Comparison of ENCODE assay signal across 8 cellular contexts in genomic region chr5:150904479-150905311, GRCh38. TPM values are rescaled to one million over a fixed set of nuclear protein-coding genes. Genes with fewer than 3 reads are reported as not detected.
DNase-seq lines count a peak whose midpoint lies in the region; ATAC-seq, FAIRE-seq and TF ChIP-seq lines count a peak whose summit lies in the region.

ZNF300 (minus strand) TSS chr5:150904980; CDS start chr5:150903155, 1,825 bp downstream.

- peaks cover 16% of the 10 kb centered on the region for H3K36me3 ChIP-seq in astrocyte (ENCODE audit: insufficient read depth, low read length)
- no peaks in the 10 kb centered on the region for H3K36me3 ChIP-seq in parathyroid adenoma (ENCODE audit: control insufficient read depth, insufficient read depth, low read length)
- H3K36me3 ChIP-seq in tibial artery: peaks cover 27 to 37% (median 32%) of the 10 kb centered on the region in 3 donors

- peak within 1 kb of the TSS; percentile 84 for H3K4me2 ChIP-seq in astrocyte (ENCODE audit: low read length)
- peak within 1 kb of the TSS; percentile 85 for H3K4me2 ChIP-seq in parathyroid adenoma (ENCODE audit: low read length)

- peaks cover 4% of the 10 kb centered on the region for H3K79me2 ChIP-seq in astrocyte (ENCODE audit: insufficient read depth, low read length)
- no peaks in the 10 kb centered on the region for H3K79me2 ChIP-seq in parathyroid adenoma

- TF ChIP-seq CTCF in astrocyte (IDR thresholded peaks at IDR 0.05; ENCODE audit: insufficient read depth, low read depth, low read length): no peak
- no peak for TF ChIP-seq CTCF in parathyroid adenoma (IDR thresholded peaks at IDR 0.05)
- no peak for TF ChIP-seq CTCF in tibial artery (IDR thresholded peaks at IDR 0.05)

- peaks cover 28% of the 10 kb centered on the region for H3K9me3 ChIP-seq in astrocyte (ENCODE audit: insufficient read depth, low read depth, low read length)
- H3K9me3 ChIP-seq in parathyroid adenoma (ENCODE audit: control insufficient read depth, low read length): peaks cover 10% of the 10 kb centered on the region
- H3K9me3 ChIP-seq in tibial artery: peaks cover 0 to 54% (median 6%) of the 10 kb centered on the region in 3 donors

- peak within 1 kb of the TSS; percentile 98 for H3K4me3 Mint-ChIP-seq in astrocyte (ENCODE audit: unreplicated experiment)

- peak; percentile 100 for ATAC-seq in SK-N-SH treated with all-trans-retinoic acid at 6 μM for 48 hours
- peak; percentile 100 for ATAC-seq in left ventricle myocardium superior
- ATAC-seq in GM18505 (IDR thresholded peaks at IDR 0.05; ENCODE audit: unreplicated experiment): no peak

- intact Hi-C loops in left ventricle myocardium superior (cut with micrococcal nuclease) (no loop called here), tibial artery (cut with DNase I; ENCODE audit: low total_unique reads) (no loop called here)

- peak within 1 kb of the TSS; percentile 88 for H3K9ac ChIP-seq in astrocyte (ENCODE audit: low read length)
- H3K9ac ChIP-seq in parathyroid adenoma: no peak within 1 kb of the TSS

- H3K36me3 Mint-ChIP-seq in astrocyte (ENCODE audit: low read depth, unreplicated experiment): peaks cover 36% of the 10 kb centered on the region

- H3K27me3 Mint-ChIP-seq in astrocyte (ENCODE audit: low read depth, unreplicated experiment): no peaks in the 10 kb centered on the region

- H3K27me3 ChIP-seq in astrocyte (ENCODE audit: insufficient read depth, low read length) (no peaks in the 10 kb centered on the region), parathyroid adenoma (ENCODE audit: control insufficient read depth, insufficient read depth, low read length) (no peaks in the 10 kb centered on the region), tibial artery (no peaks in the 10 kb centered on the region)

- FAIRE-seq in astrocyte (lab: Jason Lieb, UNC): peak; percentile 94

- H3K27ac ChIP-seq in astrocyte (ENCODE audit: low read depth, low read length): peak within 1 kb of the TSS; percentile 95
- H3K27ac ChIP-seq in parathyroid adenoma: peak within 1 kb of the TSS; percentile 67
- H3K27ac ChIP-seq in tibial artery: peak within 1 kb of the TSS; percentile 56 to 68

- peaks cover 52% of the 10 kb centered on the region for H3K9me3 Mint-ChIP-seq in astrocyte (ENCODE audit: unreplicated experiment)

- in situ Hi-C loops in Caki2 (cut with HindIII; ENCODE audit: low pct_unique_long_range_greater_than_20kb, low sequenced_read_pairs): no loop called here

- H3K4me3 ChIP-seq in astrocyte (ENCODE audit: insufficient read depth, low read depth, low read length): peak within 1 kb of the TSS; percentile 86
- peak within 1 kb of the TSS; percentile 71 for H3K4me3 ChIP-seq in parathyroid adenoma (ENCODE audit: low read depth, low read length)
- H3K4me3 ChIP-seq in tibial artery: peak within 1 kb of the TSS; percentile 51 to 56

- H3K4me1 Mint-ChIP-seq in astrocyte (ENCODE audit: low read depth, unreplicated experiment): peaks cover 5% of the 10 kb centered on the region

- peak within 1 kb of the TSS; percentile 100 for H3K27ac Mint-ChIP-seq in astrocyte (ENCODE audit: unreplicated experiment)

- no peaks in the 10 kb centered on the region for H4K20me1 ChIP-seq in astrocyte (ENCODE audit: insufficient read depth, low read length)

- no peaks in the 10 kb centered on the region for H3K4me1 ChIP-seq in astrocyte (ENCODE audit: insufficient read depth, low read length)
- H3K4me1 ChIP-seq in parathyroid adenoma: no peaks in the 10 kb centered on the region
- H3K4me1 ChIP-seq in tibial artery: peaks cover 0 to 5% (median 5%) of the 10 kb centered on the region in 4 donors

- DNase-seq in Caki2 (ENCODE audit: low read depth) (peak; percentile 88), HT-29 (ENCODE audit: low spot score) (peak; percentile 56), astrocyte (ENCODE audit: low read depth) (peak; percentile 95), left ventricle myocardium superior (peak; percentile 86), tibial artery (peak; percentile 75 to 91)

- H2AFZ ChIP-seq in astrocyte (ENCODE audit: low read depth, low read length): peak within 1 kb of the TSS; percentile 94
- H2AFZ ChIP-seq in parathyroid adenoma: peak within 1 kb of the TSS; percentile 84

- no peak for TF ChIP-seq POLR2A in GM18505 (IDR thresholded peaks at IDR 0.05; ENCODE audit: borderline replicate concordance, extremely low read depth, insufficient read depth, insufficient read length)

TF ChIP-seq in SK-N-SH treated with all-trans-retinoic acid at 6 μM for 48 hours, 23 proteins besides CTCF, POLR2A, EP300 and RAD21:
- TF ChIP-seq TSHZ2 (CRISPR knock-in tag; IDR thresholded peaks at IDR 0.05): 0 out of 2 replicates have a peak, but pooled peaks have one; percentile 24
- no peak for TF ChIP-seq BACH2 (CRISPR knock-in tag; IDR thresholded peaks at IDR 0.05; ENCODE audit: borderline replicate concordance)
- TF ChIP-seq ZFP3 (CRISPR knock-in tag; IDR thresholded peaks at IDR 0.05): peak; percentile 50; the same call in 1 of the 2 replicates
- 0 out of 2 replicates have a peak, but pooled peaks have one; percentile 27 for TF ChIP-seq ZNF565 (CRISPR knock-in tag; conservative IDR thresholded peaks at IDR 0.05; ENCODE audit: low read depth)
- 0 out of 2 replicates have a peak, but pooled peaks have one; percentile 1 for TF ChIP-seq ZNF8 (CRISPR knock-in tag; IDR thresholded peaks at IDR 0.05)

RNA-seq across cellular contexts. Expression of gene ZNF300, which starts in this region (rescaled TPM):
- 0.61 and 2.4 TPM in 2 replicates for total RNA-seq in Caki2 (2014; rRNA removed; shearing (Covaris generic); ENCODE audit: low replicate concordance)
- total RNA-seq in HT-29 (2014; rRNA removed; shearing (Covaris generic)): 0.56 and 0.70 TPM in 2 replicates
- total RNA-seq in astrocyte (7.7 and 9.2 TPM in 2 replicates), left ventricle myocardium superior (0.69 TPM)

Comparison
In these comparisons a context has a peak if more than half of its experiments do, and no peak if none do; other contexts are left out.
1. Peak in DNase-seq in HT-29; RNA of the gene not detected or under 1 TPM.
2. Peak in DNase-seq and ATAC-seq in left ventricle myocardium superior; RNA of the gene not detected or under 1 TPM.